In genomic region chr19:15837399-15837731, GRCh38 we compare ENCODE assay signal across 11 cellular contexts. TPM values are rescaled to one million over a fixed set of nuclear protein-coding genes. Genes with fewer than 3 reads are reported as not detected.
A peak's percentile ranks its signal among the peaks of the same experiment; 100 is the strongest.
DNase-seq lines count a peak whose midpoint lies in the region; ATAC-seq and TF ChIP-seq lines count a peak whose summit lies in the region.
"Not testable (repeated sequence)": the region's sequence is repeated elsewhere in the genome, so short reads cannot be mapped to it uniquely, and the experiment has no call there.
"Had no signal": no experiment of that assay in that cellular context is flagged by ENCODE, and none has a peak within 500 bp of the region (broad histone marks: within the 10 kb centered on the region; RNA-seq: fewer than 3 reads in every experiment).

No MANE protein-coding gene starts in this region.

- WGBS in GM23248 (ENCODE audit: low coverage in 1 of 2, low lambda C conversion rate in 2 of 2, missing lambda C conversion rate in 2 of 2), 2 experiments, result 0 to 1% methylated on average over 6 of the region's 6 CpGs
- 0% methylated on average over 6 of the region's 6 CpGs for whole genome bisulfite sequencing in body of pancreas, 2 donors

- not testable (repeated sequence) for H3K27me3 Mint-ChIP-seq in CD14-positive monocyte (ENCODE audit: low read depth in 3 of 3); stimulated activated naive CD8-positive, alpha-beta T cell treated with anti-CD3 and anti-CD28 coated beads, Interleukin-15, Interleukin-2, amounts not matched to agents 100 ng/mL and 50 ng/mL, for 24 hours
- peaks cover 8 to 10% (median 9%) of the 10 kb centered on the region in 3 donors for H3K27me3 Mint-ChIP-seq in naive B cell

- peak overlapping the region; percentile 98 for H3K9ac ChIP-seq in GM23248

- H3K36me3 ChIP-seq in GM23248 (ENCODE audit: low read depth); body of pancreas (replicated peaks in 1 of 2; ENCODE audit: insufficient read depth in 1 of 2, low read depth in 2 of 2): not testable (repeated sequence)

- H3K4me1 Mint-ChIP-seq in CD14-positive monocyte, result peaks cover 19% of the 10 kb centered on the region
- H3K4me1 Mint-ChIP-seq in naive B cell, result peaks cover 12 to 21% (median 14%) of the 10 kb centered on the region in 3 donors
- peaks cover 21% of the 10 kb centered on the region for H3K4me1 Mint-ChIP-seq in stimulated activated naive CD8-positive, alpha-beta T cell treated with anti-CD3 and anti-CD28 coated beads, Interleukin-15, Interleukin-2, amounts not matched to agents 100 ng/mL and 50 ng/mL, for 24 hours (ENCODE audit: low read depth)

- H3K79me2 ChIP-seq in GM23248 (ENCODE audit: insufficient read depth), result not testable (repeated sequence)

- TF ChIP-seq CTCF in CD14-positive monocyte (IDR thresholded peaks at IDR 0.05); WI38 (IDR thresholded peaks at IDR 0.05; ENCODE audit: low read depth, low read length); body of pancreas (IDR thresholded peaks at IDR 0.05): not testable (repeated sequence)

- not testable (repeated sequence) for DNase-seq in CD14-positive monocyte (ENCODE audit: low spot score); GM23248; Right ventricle myocardium inferior (ENCODE audit: missing footprints); naive B cell
- peak; percentile 89 for DNase-seq in NCI-H2029 treated with DMSO at 0.1 percent for 48 hours (lab: John Stamatoyannopoulos, UW)
- DNase-seq in body of pancreas, result peak; percentile 72 to 87 (median 74)

- peak overlapping the region; percentile 96 for H3K27ac ChIP-seq in GM23248
- H3K27ac ChIP-seq in body of pancreas, result peak overlapping the region; percentile 97 to 100 (median 98)

- H3K27ac Mint-ChIP-seq in CD14-positive monocyte (peak overlapping the region; percentile 93 to 99 (median 98)), naive B cell (peak overlapping the region; percentile 30 to 98 (median 98))
- peak overlapping the region; percentile 99 for H3K27ac Mint-ChIP-seq in stimulated activated naive CD8-positive, alpha-beta T cell treated with anti-CD3 and anti-CD28 coated beads, Interleukin-15, Interleukin-2, amounts not matched to agents 100 ng/mL and 50 ng/mL, for 24 hours

- not testable (repeated sequence) for H3K27me3 ChIP-seq in GM23248 (replicated peaks; ENCODE audit: insufficient read depth); body of pancreas

- H3K9me3 Mint-ChIP-seq in CD14-positive monocyte; naive B cell; stimulated activated naive CD8-positive, alpha-beta T cell treated with anti-CD3 and anti-CD28 coated beads, Interleukin-15, Interleukin-2, amounts not matched to agents 100 ng/mL and 50 ng/mL, for 24 hours: not testable (repeated sequence)

- H3K4me1 ChIP-seq in GM23248 (ENCODE audit: insufficient read depth), result not testable (repeated sequence)
- H3K4me1 ChIP-seq in body of pancreas, result peaks cover 16% of the 10 kb centered on the region

- not testable (repeated sequence) for H3K36me3 Mint-ChIP-seq in CD14-positive monocyte; naive B cell; stimulated activated naive CD8-positive, alpha-beta T cell treated with anti-CD3 and anti-CD28 coated beads, Interleukin-15, Interleukin-2, amounts not matched to agents 100 ng/mL and 50 ng/mL, for 24 hours (ENCODE audit: low read depth)

- H3K4me2 ChIP-seq in GM23248 (ENCODE audit: unreplicated experiment), result peak overlapping the region; percentile 98

- H3K4me3 ChIP-seq in GM23248 (peak overlapping the region; percentile 80), WI38 (ENCODE audit: low read depth, low read length) (peak overlapping the region; percentile 76), body of pancreas (peak overlapping the region in 1 of 2 donors; percentile 67)

- not testable (repeated sequence) for H3K9me2 ChIP-seq in GM23248 (ENCODE audit: insufficient read depth)

- not testable (repeated sequence) for H3K9me3 ChIP-seq in GM23248 (ENCODE audit: low read depth); body of pancreas

- ATAC-seq in body of pancreas (peak; percentile 59), Right ventricle myocardium inferior (peak; percentile 20), naive B cell (ENCODE audit: low read depth in 2 of 2) (peak; percentile 3)

- in situ Hi-C loops in GM23248 (cut with MboI), result not testable (repeated sequence)

- not testable (repeated sequence) for TF ChIP-seq POLR2A in body of pancreas (IDR thresholded peaks at IDR 0.05)

- not testable (repeated sequence) for H3F3A ChIP-seq in GM23248 (ENCODE audit: insufficient read depth)

- intact Hi-C loops in CD14-positive monocyte (cut with micrococcal nuclease); body of pancreas (cut with DNase I); Right ventricle myocardium inferior (cut with DNase I): not testable (repeated sequence)

- peak overlapping the region; percentile 93 for H2AFZ ChIP-seq in GM23248

- peak overlapping the region; percentile 85 to 91 for H3K4me3 Mint-ChIP-seq in CD14-positive monocyte
- H3K4me3 Mint-ChIP-seq in naive B cell, result peak overlapping the region; percentile 93 to 98 (median 95)
- H3K4me3 Mint-ChIP-seq in stimulated activated naive CD8-positive, alpha-beta T cell treated with anti-CD3 and anti-CD28 coated beads, Interleukin-15, Interleukin-2, amounts not matched to agents 100 ng/mL and 50 ng/mL, for 24 hours, result peak overlapping the region; percentile 96

- not testable (repeated sequence) for H4K20me1 ChIP-seq in GM23248 (ENCODE audit: insufficient read depth)

RNA-seq across cellular contexts. Expression of gene OR10H1, which starts 21.9 kb away (rescaled TPM):
- polyA plus RNA-seq in CD14-positive monocyte, result not detected
- not detected in 2 replicates for total RNA-seq in GM23248 (2014; rRNA removed; shearing (Covaris generic))
- not detected in 2 replicates for polyA plus RNA-seq in GM23248 (2016; fragmentation: Nextera tagmentation; extraction: Ambion mirVana)
- total RNA-seq in body of pancreas, result not detected
- not detected for total RNA-seq in Right ventricle myocardium inferior
- polyA plus RNA-seq in naive B cell (ENCODE audit: low read depth in 6 of 6), result not detected
- total RNA-seq: activated CD8-positive, alpha-beta memory T cell treated with anti-CD3 and anti-CD28 coated beads for 36 hours; dermis blood vessel endothelial cell; H9 had no signal

RNA-seq across cellular contexts. Expression of gene OR10H5, which starts 49.9 kb away (rescaled TPM):
- polyA plus RNA-seq in CD14-positive monocyte (not detected), GM23248 (2016; fragmentation: Nextera tagmentation; extraction: Ambion mirVana) (not detected in 2 replicates), naive B cell (ENCODE audit: low read depth in 6 of 6) (not detected)
- total RNA-seq in GM23248 (2014; rRNA removed; shearing (Covaris generic)), result not detected in 2 replicates
- total RNA-seq in body of pancreas (not detected), Right ventricle myocardium inferior (not detected)
- total RNA-seq: activated CD8-positive, alpha-beta memory T cell treated with anti-CD3 and anti-CD28 coated beads for 36 hours; dermis blood vessel endothelial cell; H9 had no signal

Comparison
In these comparisons a context has a peak if more than half of its experiments do, and no peak if none do; other contexts are left out.
1. ATAC-seq: peak in every context shown above with its lines; median percentile 59 in body of pancreas; 20 in Right ventricle myocardium inferior; 3 in naive B cell.